In the genomic region with DNA sequence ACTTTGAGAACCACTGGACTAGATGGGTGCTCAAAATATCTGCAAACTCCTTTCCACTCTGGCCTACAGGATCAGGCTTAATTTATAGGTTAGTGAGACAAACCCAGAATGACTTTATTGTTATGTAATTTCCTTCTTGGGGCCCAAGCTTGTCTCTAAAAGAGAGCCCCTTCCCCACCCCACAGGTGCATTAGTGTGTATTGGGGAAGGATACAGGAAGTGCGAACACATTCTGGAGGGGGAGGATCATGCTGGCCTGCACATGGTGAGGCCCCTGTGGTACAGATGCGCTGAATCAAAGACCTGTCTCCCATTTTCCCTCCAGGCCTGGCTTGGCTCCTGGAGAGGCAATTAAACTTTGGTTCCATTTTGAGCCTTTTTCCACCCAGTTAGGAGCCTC, we compare ENCODE assay signal across 32 cellular contexts.
"Had no signal": no experiment of that assay in that cellular context is flagged by ENCODE, and none has a peak within 500 bp of the region (broad histone marks: within the 10 kb centered on the region; RNA-seq: fewer than 3 reads in every experiment).

No MANE protein-coding gene starts in this region.

- H3K36me3 Mint-ChIP-seq: mesothelial cell of epicardium; naive B cell; natural killer cell; neural progenitor cell; stimulated activated effector memory CD8-positive, alpha-beta T cell treated with anti-CD3 and anti-CD28 coated beads, Interleukin-12 subunit alpha, Interleukin-12 subunit beta, amount 100 ng/mL, for 72 hours had no signal

- H3K9ac ChIP-seq: neural progenitor cell had no signal

- DNase-seq: heart right ventricle; immature natural killer cell; kidney; left colon; left lung; lower lobe of right lung; mammary epithelial cell; mesendoderm; naive B cell; natural killer cell; nephron progenitor cell; occipital lobe; ovary; right lobe of liver; stimulated activated CD4-positive, alpha-beta T cell treated with anti-CD3 and anti-CD28 coated beads, Interleukin-12 subunit alpha, Interleukin-12 subunit beta, amount 100 ng/mL, for 4 hours; stimulated activated CD4-positive, alpha-beta T cell treated with anti-CD3 and anti-CD28 coated beads, Interleukin-15, amount 100 ng/mL, for 24 hours; stimulated activated CD4-positive, alpha-beta T cell treated with anti-CD3 and anti-CD28 coated beads, Interleukin-2, amount 100 ng/mL, for 24 hours; stimulated activated CD4-positive, alpha-beta T cell treated with anti-CD3 and anti-CD28 coated beads, Interleukin-4, amount 100 ng/mL, for 1 hour; stimulated activated naive CD4-positive, alpha-beta T cell; tibial artery; trophoblast cell; uterus had no signal

- H3K4me1 ChIP-seq: heart right ventricle, left lung, lower lobe of right lung, neural progenitor cell, right atrium auricular region, right lobe of liver, suprapubic skin, tibial artery, uterus had no signal

- H3K4me2 ChIP-seq: hepatocyte, neural progenitor cell had no signal

- ATAC-seq: heart right ventricle; left colon; left lung; lower lobe of right lung; natural killer cell; right lobe of liver; stimulated activated effector memory CD8-positive, alpha-beta T cell treated with anti-CD3 and anti-CD28 coated beads, Interleukin-12 subunit alpha, Interleukin-12 subunit beta, amount 100 ng/mL, for 72 hours had no signal

- H2AFZ ChIP-seq: hepatocyte, neural progenitor cell had no signal

- H3K9me3 ChIP-seq: heart right ventricle, left lung, lower lobe of right lung, neutrophil, ovary, right atrium auricular region, right lobe of liver, suprapubic skin, thoracic aorta, tibial artery, uterus had no signal

- H3K27ac ChIP-seq: heart right ventricle, hepatocyte, left lung, lower lobe of right lung, neural progenitor cell, neutrophil, ovary, right atrium auricular region, right lobe of liver, suprapubic skin, thoracic aorta, tibial artery, uterus had no signal

- H3K9me3 Mint-ChIP-seq: mesothelial cell of epicardium; stimulated activated naive CD8-positive, alpha-beta T cell treated with anti-CD3 and anti-CD28 coated beads, Interleukin-15, Interleukin-2, amounts not matched to agents 100 ng/mL and 50 ng/mL, for 24 hours had no signal

- H3K27ac Mint-ChIP-seq: immature natural killer cell; mesothelial cell of epicardium; naive B cell; natural killer cell; nephron progenitor cell; neural progenitor cell; progenitor cell of endocrine pancreas; stimulated activated effector memory CD8-positive, alpha-beta T cell treated with anti-CD3 and anti-CD28 coated beads, Interleukin-12 subunit alpha, Interleukin-12 subunit beta, amount 100 ng/mL, for 72 hours; stimulated activated naive CD8-positive, alpha-beta T cell treated with anti-CD3 and anti-CD28 coated beads, Interleukin-15, Interleukin-2, amounts not matched to agents 100 ng/mL and 50 ng/mL, for 24 hours had no signal

- H3K27me3 ChIP-seq: hepatocyte, left lung, neural progenitor cell, neutrophil, ovary, right atrium auricular region, right lobe of liver, suprapubic skin, tibial artery, uterus had no signal

- H3K36me3 ChIP-seq: heart right ventricle, left lung, lower lobe of right lung, neural progenitor cell, neutrophil, ovary, right atrium auricular region, right lobe of liver, suprapubic skin, thoracic aorta, tibial artery, uterus had no signal

- H3K4me3 ChIP-seq: heart right ventricle, hepatocyte, left lung, lower lobe of right lung, neural progenitor cell, ovary, right atrium auricular region, right lobe of liver, suprapubic skin, thoracic aorta, tibial artery, uterus had no signal

- H3K4me1 Mint-ChIP-seq: immature natural killer cell; naive B cell; natural killer cell; stimulated activated effector memory CD8-positive, alpha-beta T cell treated with anti-CD3 and anti-CD28 coated beads, Interleukin-12 subunit alpha, Interleukin-12 subunit beta, amount 100 ng/mL, for 72 hours had no signal

- H3K4me3 Mint-ChIP-seq: immature natural killer cell; mesothelial cell of epicardium; naive B cell; natural killer cell; nephron progenitor cell; neural progenitor cell; stimulated activated effector memory CD8-positive, alpha-beta T cell treated with anti-CD3 and anti-CD28 coated beads, Interleukin-12 subunit alpha, Interleukin-12 subunit beta, amount 100 ng/mL, for 72 hours; stimulated activated naive CD8-positive, alpha-beta T cell treated with anti-CD3 and anti-CD28 coated beads, Interleukin-15, Interleukin-2, amounts not matched to agents 100 ng/mL and 50 ng/mL, for 24 hours had no signal

- H3K27me3 Mint-ChIP-seq: progenitor cell of endocrine pancreas; stimulated activated naive CD8-positive, alpha-beta T cell treated with anti-CD3 and anti-CD28 coated beads, Interleukin-15, Interleukin-2, amounts not matched to agents 100 ng/mL and 50 ng/mL, for 24 hours had no signal
